In the genomic region with DNA sequence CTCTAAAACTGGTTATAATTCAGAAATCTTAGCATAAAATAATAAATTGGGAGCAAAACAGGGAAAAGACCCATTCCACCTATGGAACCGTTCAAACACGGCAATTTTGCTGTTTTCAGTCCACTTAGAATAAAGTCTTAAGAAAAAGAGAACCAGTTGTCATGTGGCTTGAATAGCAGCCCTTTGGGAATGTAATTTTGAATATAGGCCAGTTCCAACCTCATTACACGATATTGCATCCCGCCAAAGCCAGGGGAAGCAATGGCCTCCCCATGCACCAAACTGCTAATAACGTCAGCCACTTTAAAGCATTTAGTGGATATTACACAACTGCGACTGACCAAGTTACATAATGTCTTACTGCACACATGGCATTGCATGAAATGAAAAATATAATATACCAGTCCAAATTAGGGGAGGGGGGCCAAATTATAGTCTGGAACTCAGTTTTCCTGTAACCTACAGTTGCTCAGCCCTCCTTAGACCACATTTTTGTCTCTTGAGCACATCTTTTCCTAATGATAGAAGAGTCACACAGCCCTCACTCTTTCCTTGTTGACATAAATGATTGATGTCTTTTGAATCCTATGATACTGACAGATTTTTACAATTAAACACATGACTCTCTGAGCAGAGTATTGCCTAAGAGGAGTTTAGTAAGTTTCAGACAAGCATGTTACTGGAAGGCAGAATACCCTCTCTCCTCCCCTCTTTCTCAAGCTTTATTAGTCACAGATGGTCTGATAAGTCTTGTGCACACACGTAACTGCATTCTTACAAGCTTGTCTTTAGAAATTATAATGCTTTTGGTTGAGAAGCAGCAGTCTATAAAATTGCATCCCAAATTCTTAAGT, we compare ENCODE assay signal across 8 cellular contexts. TPM values are rescaled to one million over a fixed set of nuclear protein-coding genes. Genes with fewer than 3 reads are reported as not detected.
A peak's percentile ranks its signal among the peaks of the same experiment; 100 is the strongest.
DNase-seq lines count a peak whose midpoint lies in the region; ATAC-seq, FAIRE-seq and TF ChIP-seq lines count a peak whose summit lies in the region.

No MANE protein-coding gene starts in this region.

- H3K79me2 ChIP-seq in astrocyte (ENCODE audit: insufficient read depth, low read length): no peaks in the 10 kb centered on the region

- no peak for ATAC-seq in GM19463 (IDR thresholded peaks at IDR 0.05; ENCODE audit: unreplicated experiment)
- ATAC-seq in GM18502 (IDR thresholded peaks at IDR 0.05; ENCODE audit: poor library complexity, unreplicated experiment): no peak

- H3K36me3 Mint-ChIP-seq in astrocyte (ENCODE audit: low read depth, unreplicated experiment): no peaks in the 10 kb centered on the region

- H3K4me3 Mint-ChIP-seq in astrocyte (ENCODE audit: unreplicated experiment): peak overlapping the region; percentile 85

- TF ChIP-seq EP300 in tibial nerve (IDR thresholded peaks at IDR 0.05): peak in 1 of 2 donors; percentile 88

- peaks cover 48% of the 10 kb centered on the region for H3K4me1 Mint-ChIP-seq in astrocyte (ENCODE audit: low read depth, unreplicated experiment)

- H3K9me3 Mint-ChIP-seq in astrocyte (ENCODE audit: unreplicated experiment): no peaks in the 10 kb centered on the region

- H3K9ac ChIP-seq in astrocyte (ENCODE audit: low read length): peak overlapping the region; percentile 85

- H4K20me1 ChIP-seq in astrocyte (ENCODE audit: insufficient read depth, low read length): no peaks in the 10 kb centered on the region

- H3K27ac Mint-ChIP-seq in astrocyte (ENCODE audit: unreplicated experiment): peak overlapping the region; percentile 98

- H3K4me1 ChIP-seq in astrocyte (ENCODE audit: insufficient read depth, low read length) (peaks cover 26% of the 10 kb centered on the region), tibial nerve (peaks cover 0 to 35% (median 7%) of the 10 kb centered on the region in 4 donors)

- whole genome bisulfite sequencing in tibial nerve, 2 donors: 56 to 64% methylated on average over 7 of the region's 7 CpGs

- H3K27me3 Mint-ChIP-seq in astrocyte (ENCODE audit: low read depth, unreplicated experiment): no peaks in the 10 kb centered on the region

- no peak overlapping the region for H2AFZ ChIP-seq in astrocyte (ENCODE audit: low read depth, low read length)

- H3K4me3 ChIP-seq in astrocyte (ENCODE audit: insufficient read depth, low read depth, low read length) (peak overlapping the region; percentile 59), tibial nerve (peak overlapping the region in 2 of 4 donors; percentile 58 to 79)

- H3K27me3 ChIP-seq in astrocyte (ENCODE audit: insufficient read depth, low read length) (no peaks in the 10 kb centered on the region), tibial nerve (no peaks in the 10 kb centered on the region)

- no peak for TF ChIP-seq CTCF in astrocyte (IDR thresholded peaks at IDR 0.05; ENCODE audit: insufficient read depth, low read depth, low read length)
- TF ChIP-seq CTCF in tibial nerve (IDR thresholded peaks at IDR 0.05): no peak

- peak overlapping the region; percentile 89 for H3K4me2 ChIP-seq in astrocyte (ENCODE audit: low read length)

- H3K27ac ChIP-seq in astrocyte (ENCODE audit: low read depth, low read length) (peak overlapping the region; percentile 88), tibial nerve (peak overlapping the region; percentile 83 to 91 (median 88))

- DNase-seq in AG08396 (ENCODE audit: low spot score) (peak; percentile 69), HTR-8/SVneo (ENCODE audit: insufficient read length, low spot score) (peak; percentile 74), astrocyte (ENCODE audit: low read depth) (peak; percentile 99), iris pigment epithelial cell (ENCODE audit: low read depth) (peak; percentile 100), tibial nerve (ENCODE audit: low spot score in 2 of 2) (peak in 1 of 2 donors; percentile 69), activated gamma-delta T cell (lab: John Stamatoyannopoulos, UW) (no peak)

- no peaks in the 10 kb centered on the region for H3K9me3 ChIP-seq in astrocyte (ENCODE audit: insufficient read depth, low read depth, low read length)
- H3K9me3 ChIP-seq in tibial nerve: no peaks in the 10 kb centered on the region

- FAIRE-seq in HTR-8/SVneo (lab: Jason Lieb, UNC): peak; percentile 75
- FAIRE-seq in astrocyte (lab: Jason Lieb, UNC): peak; percentile 37

- TF ChIP-seq POLR2A in tibial nerve (IDR thresholded peaks at IDR 0.05): no peak

- H3K36me3 ChIP-seq in astrocyte (ENCODE audit: insufficient read depth, low read length) (no peaks in the 10 kb centered on the region), tibial nerve (no peaks in the 10 kb centered on the region)

RNA-seq across cellular contexts. Expression of gene PLD1, which starts 1.0 kb away (rescaled TPM):
- 21.5 and 24.0 TPM in 2 replicates for total RNA-seq in astrocyte
- total RNA-seq in tibial nerve: 10 to 100 TPM; 15.3 to 55.9 (median 45.4) TPM

RNA-seq across cellular contexts. Expression of gene TMEM212, which starts 31.9 kb away (rescaled TPM):
- not detected in 2 replicates for total RNA-seq in astrocyte
- total RNA-seq in tibial nerve: not detected
